ENCODE assay signal across 1 cellular context in genomic region chr9:95935861-95936578, GRCh38.
TF ChIP-seq lines count a peak whose summit lies in the region.

No MANE protein-coding gene starts in this region.

TF ChIP-seq in H1, 55 proteins besides CTCF, POLR2A, EP300 and RAD21 (continued from another document):
- no peak for TF ChIP-seq MAX (IDR thresholded peaks at IDR 0.05)
- TF ChIP-seq SP1 (IDR thresholded peaks at IDR 0.05; ENCODE audit: low read depth, low read length), result no peak
- no peak for TF ChIP-seq PHF8 (conservative IDR thresholded peaks at IDR 0.05; ENCODE audit: low read depth, low read length)
- TF ChIP-seq HDAC2 (IDR thresholded peaks at IDR 0.05; ENCODE audit: borderline replicate concordance in 1 of 2, low read depth in 2 of 2, low read length in 2 of 2), result no peak
- TF ChIP-seq TAF1 (IDR thresholded peaks at IDR 0.05; ENCODE audit: low read depth, low read length), result no peak
- TF ChIP-seq NRF1 (IDR thresholded peaks at IDR 0.05; ENCODE audit: low read depth, low read length), result no peak
- TF ChIP-seq ZNF274 (IDR thresholded peaks at IDR 0.05; ENCODE audit: borderline replicate concordance, extremely low read depth, low read length), result no peak
